In the genomic region with DNA sequence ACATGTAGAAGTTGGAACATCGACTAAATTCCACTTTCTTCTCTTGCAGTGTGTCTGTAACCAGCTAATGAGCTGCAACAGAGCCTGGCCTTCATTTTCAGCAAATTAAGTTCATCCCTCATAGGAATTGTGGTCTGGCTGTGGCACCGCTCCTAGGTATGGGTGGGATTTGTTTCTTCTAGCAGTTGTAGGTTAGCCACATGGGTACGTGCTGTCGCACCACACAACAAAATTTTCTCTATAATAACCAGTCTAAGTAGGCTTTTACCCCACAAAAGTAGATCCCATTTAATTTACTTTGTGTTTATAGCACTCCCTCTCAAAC, we compare ENCODE assay signal across 20 cellular contexts. TPM values are rescaled to one million over a fixed set of nuclear protein-coding genes. Genes with fewer than 3 reads are reported as not detected.
DNase-seq lines count a peak whose midpoint lies in the region; ATAC-seq and TF ChIP-seq lines count a peak whose summit lies in the region.
"Had no signal": no experiment of that assay in that cellular context is flagged by ENCODE, and none has a peak within 500 bp of the region (broad histone marks: within the 10 kb centered on the region; RNA-seq: fewer than 3 reads in every experiment).

No MANE protein-coding gene starts in this region.

- no peak overlapping the region for H3K23ac ChIP-seq in mesenchymal stem cell (ENCODE audit: low read length in 2 of 2)

- H3K27ac ChIP-seq in mesenchymal stem cell (ENCODE audit: low read length, poor library complexity, severe bottlenecking) (no peak overlapping the region), smooth muscle cell (ENCODE audit: low read depth) (peak overlapping the region; percentile 46)
- H3K27ac ChIP-seq: VCaP had no signal

- H4K91ac ChIP-seq in mesenchymal stem cell (ENCODE audit: low read length) = no peak overlapping the region

- peaks cover 20% of the 10 kb centered on the region for H3K4me1 Mint-ChIP-seq in chondrocyte (ENCODE audit: low read depth)
- H3K4me1 Mint-ChIP-seq in nephron progenitor cell = peaks cover 31% of the 10 kb centered on the region
- H3K4me1 Mint-ChIP-seq: activated CD4-positive, alpha-beta memory T cell treated with anti-CD3 and anti-CD28 coated beads, Interleukin-2, amount 10 ng/mL, durations not matched to agents 7 days and 5 days; CD4-positive, alpha-beta memory T cell had no signal

- no peaks in the 10 kb centered on the region for H3K79me2 ChIP-seq in smooth muscle cell (ENCODE audit: low read depth)

- no peaks in the 10 kb centered on the region for H3K27me3 Mint-ChIP-seq in chondrocyte (ENCODE audit: low read depth)
- H3K27me3 Mint-ChIP-seq in nephron progenitor cell (ENCODE audit: low read depth, poor library complexity) = no peaks in the 10 kb centered on the region
- H3K27me3 Mint-ChIP-seq: activated CD4-positive, alpha-beta memory T cell treated with anti-CD3 and anti-CD28 coated beads, Interleukin-2, amount 10 ng/mL, durations not matched to agents 7 days and 5 days; CD4-positive, alpha-beta memory T cell; IgD-negative memory B cell; memory B cell had no signal

- ATAC-seq in HG03565 (IDR thresholded peaks at IDR 0.05; ENCODE audit: unreplicated experiment) (no peak), HG02973 (IDR thresholded peaks at IDR 0.05; ENCODE audit: unreplicated experiment) (no peak)

- H3K4me3 ChIP-seq in HFF-Myc (replicated peaks; ENCODE audit: low read depth, low read length) (no peak overlapping the region), mesenchymal stem cell (ENCODE audit: insufficient read depth in 1 of 2, low read depth in 1 of 2, low read length in 2 of 2) (peak overlapping the region in 1 of 2 experiments; percentile 25), smooth muscle cell (no peak overlapping the region)

- H3K4ac ChIP-seq in mesenchymal stem cell (ENCODE audit: low read depth in 1 of 2, low read length in 2 of 2) = no peak overlapping the region

- no peaks in the 10 kb centered on the region for H3K27me3 ChIP-seq in mesenchymal stem cell (ENCODE audit: control insufficient read depth in 1 of 2, insufficient read depth in 1 of 2, low read length in 2 of 2)
- no peaks in the 10 kb centered on the region for H3K27me3 ChIP-seq in smooth muscle cell (ENCODE audit: low read depth)

- H3K79me1 ChIP-seq in mesenchymal stem cell (replicated peaks; ENCODE audit: low read length, poor library complexity, severe bottlenecking) = no peaks in the 10 kb centered on the region

- no peak overlapping the region for H2BK15ac ChIP-seq in mesenchymal stem cell (ENCODE audit: low read depth, poor library complexity, severe bottlenecking)

- no peak overlapping the region for H2BK120ac ChIP-seq in mesenchymal stem cell (ENCODE audit: low read depth, low read length)

- peaks cover 3% of the 10 kb centered on the region for H3F3A ChIP-seq in smooth muscle cell (ENCODE audit: low read depth)

- H3K27ac Mint-ChIP-seq in chondrocyte (ENCODE audit: unreplicated experiment) = peak overlapping the region; percentile 67
- H3K27ac Mint-ChIP-seq in nephron progenitor cell = no peak overlapping the region
- H3K27ac Mint-ChIP-seq: activated CD4-positive, alpha-beta memory T cell treated with anti-CD3 and anti-CD28 coated beads, Interleukin-2, amount 10 ng/mL, durations not matched to agents 7 days and 5 days; CD4-positive, alpha-beta memory T cell; IgD-negative memory B cell; memory B cell; T-helper 1 cell treated with Interleukin-12 subunit alpha and Interleukin-12 subunit beta and Interleukin-4 antibody, amounts not matched to agents 30 μg/mL and 1 μg/mL, for 36 hours had no signal

- H3K4me2 ChIP-seq in mesenchymal stem cell (ENCODE audit: low read length, poor library complexity, severe bottlenecking) (no peak overlapping the region), smooth muscle cell (peak overlapping the region; percentile 50)

- H4K20me1 ChIP-seq in smooth muscle cell (ENCODE audit: low read depth) = no peaks in the 10 kb centered on the region

- H3K36me3 Mint-ChIP-seq in chondrocyte (ENCODE audit: low read depth) (no peaks in the 10 kb centered on the region), nephron progenitor cell (ENCODE audit: low read depth) (no peaks in the 10 kb centered on the region)
- H3K36me3 Mint-ChIP-seq: CD4-positive, alpha-beta memory T cell had no signal

- no peak overlapping the region for H2AK5ac ChIP-seq in mesenchymal stem cell (ENCODE audit: low read length, severe bottlenecking)

- peak overlapping the region in 1 of 2 experiments; percentile 46 for H3K18ac ChIP-seq in mesenchymal stem cell (ENCODE audit: low read depth in 1 of 2, low read length in 2 of 2)

- H3K9me3 ChIP-seq in mesenchymal stem cell (ENCODE audit: control insufficient read depth, low read length) (no peaks in the 10 kb centered on the region), smooth muscle cell (replicated peaks; ENCODE audit: low read depth) (no peaks in the 10 kb centered on the region)

- H2BK12ac ChIP-seq in mesenchymal stem cell (ENCODE audit: low read length in 2 of 2) = peak overlapping the region in 1 of 2 experiments; percentile 70

- peak overlapping the region; percentile 11 for H3K9ac ChIP-seq in mesenchymal stem cell (ENCODE audit: low read length)
- no peak overlapping the region for H3K9ac ChIP-seq in smooth muscle cell (ENCODE audit: low read depth)

- H3K9me3 Mint-ChIP-seq in chondrocyte (ENCODE audit: low read depth) = no peaks in the 10 kb centered on the region
- H3K9me3 Mint-ChIP-seq in nephron progenitor cell = no peaks in the 10 kb centered on the region
- H3K9me3 Mint-ChIP-seq: activated CD4-positive, alpha-beta memory T cell treated with anti-CD3 and anti-CD28 coated beads, Interleukin-2, amount 10 ng/mL, durations not matched to agents 7 days and 5 days; IgD-negative memory B cell; memory B cell; T-helper 1 cell treated with Interleukin-12 subunit alpha and Interleukin-12 subunit beta and Interleukin-4 antibody, amounts not matched to agents 30 μg/mL and 1 μg/mL, for 36 hours had no signal

- H3K14ac ChIP-seq in mesenchymal stem cell (ENCODE audit: low read length in 2 of 2) = no peak overlapping the region

- no peak overlapping the region for H4K8ac ChIP-seq in mesenchymal stem cell (ENCODE audit: low read length)

- H2AFZ ChIP-seq in mesenchymal stem cell (ENCODE audit: low read depth, low read length) (no peak overlapping the region), smooth muscle cell (ENCODE audit: low read depth) (no peak overlapping the region)

- DNase-seq in HFF-Myc (ENCODE audit: extremely low read depth, low read depth) (peak; percentile 22), chondrocyte (ENCODE audit: low spot score) (no peak), mesenchymal stem cell (no peak), smooth muscle cell (lab: John Stamatoyannopoulos, UW; ENCODE audit: unreplicated experiment) (no peak), nephron progenitor cell (no peak), DMS53 (lab: John Stamatoyannopoulos, UW) (no peak)
- DNase-seq: activated CD4-positive, alpha-beta memory T cell treated with anti-CD3 and anti-CD28 coated beads, Interleukin-2, amount 10 ng/mL, durations not matched to agents 7 days and 5 days; activated naive CD4-positive, alpha-beta T cell treated with anti-CD3 and anti-CD28 coated beads, Interleukin-2, amount 50 U/mL, for 16 hours; activated T-cell treated with anti-CD3 and anti-CD28 coated beads, Interleukin-2, amount 50 U/mL, for 1 hour; CD4-positive, alpha-beta memory T cell; DMS79; GOT3; NCI-H1930; stimulated activated naive CD4-positive, alpha-beta T cell treated with Interleukin-2 at 50 U/mL for 16 hours had no signal

- H3K4me1 ChIP-seq in mesenchymal stem cell (ENCODE audit: control insufficient read depth, insufficient read depth, low read depth, low read length) = no peaks in the 10 kb centered on the region
- peaks cover 10% of the 10 kb centered on the region for H3K4me1 ChIP-seq in smooth muscle cell (ENCODE audit: low read depth)

- H3K36me3 ChIP-seq in mesenchymal stem cell (ENCODE audit: control insufficient read depth in 1 of 2, insufficient read depth in 2 of 2, low read depth in 1 of 2, low read length in 2 of 2) (no peaks in the 10 kb centered on the region), smooth muscle cell (ENCODE audit: low read depth) (no peaks in the 10 kb centered on the region)

- no peak overlapping the region for H2BK5ac ChIP-seq in mesenchymal stem cell (ENCODE audit: low read depth, low read length, poor library complexity, severe bottlenecking)

- no peak for TF ChIP-seq CTCF in HFF-Myc (IDR thresholded peaks at IDR 0.05; ENCODE audit: low read depth, low read length, missing control alignments)
- no peak for TF ChIP-seq CTCF in chondrocyte (IDR thresholded peaks at IDR 0.05)
- no peak for TF ChIP-seq CTCF in smooth muscle cell (IDR thresholded peaks at IDR 0.05; ENCODE audit: borderline replicate concordance, insufficient read depth, poor library complexity, severe bottlenecking)
- no peak for TF ChIP-seq CTCF in nephron progenitor cell (IDR thresholded peaks at IDR 0.05)

- H3K4me3 Mint-ChIP-seq in chondrocyte (ENCODE audit: unreplicated experiment) (peak overlapping the region; percentile 29), nephron progenitor cell (no peak overlapping the region)
- H3K4me3 Mint-ChIP-seq: activated CD4-positive, alpha-beta memory T cell treated with anti-CD3 and anti-CD28 coated beads, Interleukin-2, amount 10 ng/mL, durations not matched to agents 7 days and 5 days; CD4-positive, alpha-beta memory T cell; IgD-negative memory B cell; memory B cell; T-helper 1 cell treated with Interleukin-12 subunit alpha and Interleukin-12 subunit beta and Interleukin-4 antibody, amounts not matched to agents 30 μg/mL and 1 μg/mL, for 36 hours had no signal

- WGBS in mesenchymal stem cell = 92% methylated on average over 3 of the region's 4 CpGs
- 43% methylated on average over 4 of the region's 4 CpGs for WGBS in smooth muscle cell (ENCODE audit: low lambda C conversion rate)

RNA-seq across cellular contexts. Expression of gene MEF2C, which starts 59.9 kb away (rescaled TPM):
- total RNA-seq in chondrocyte = 25.4 to 35.7 TPM (median 29.6 TPM) in 3 replicates
- polyA plus RNA-seq in mesenchymal stem cell (2013, experiment 1 of 2) = 9.5 TPM
- 9.4 TPM for polyA plus RNA-seq in mesenchymal stem cell (2013, experiment 2 of 2)
- total RNA-seq in smooth muscle cell = 10.7 and 14.0 TPM in 2 replicates
- 8.1 and 11.4 TPM in 2 replicates for polyA plus RNA-seq in smooth muscle cell
